ENCODE assay signal across 11 cellular contexts in the genomic region with DNA sequence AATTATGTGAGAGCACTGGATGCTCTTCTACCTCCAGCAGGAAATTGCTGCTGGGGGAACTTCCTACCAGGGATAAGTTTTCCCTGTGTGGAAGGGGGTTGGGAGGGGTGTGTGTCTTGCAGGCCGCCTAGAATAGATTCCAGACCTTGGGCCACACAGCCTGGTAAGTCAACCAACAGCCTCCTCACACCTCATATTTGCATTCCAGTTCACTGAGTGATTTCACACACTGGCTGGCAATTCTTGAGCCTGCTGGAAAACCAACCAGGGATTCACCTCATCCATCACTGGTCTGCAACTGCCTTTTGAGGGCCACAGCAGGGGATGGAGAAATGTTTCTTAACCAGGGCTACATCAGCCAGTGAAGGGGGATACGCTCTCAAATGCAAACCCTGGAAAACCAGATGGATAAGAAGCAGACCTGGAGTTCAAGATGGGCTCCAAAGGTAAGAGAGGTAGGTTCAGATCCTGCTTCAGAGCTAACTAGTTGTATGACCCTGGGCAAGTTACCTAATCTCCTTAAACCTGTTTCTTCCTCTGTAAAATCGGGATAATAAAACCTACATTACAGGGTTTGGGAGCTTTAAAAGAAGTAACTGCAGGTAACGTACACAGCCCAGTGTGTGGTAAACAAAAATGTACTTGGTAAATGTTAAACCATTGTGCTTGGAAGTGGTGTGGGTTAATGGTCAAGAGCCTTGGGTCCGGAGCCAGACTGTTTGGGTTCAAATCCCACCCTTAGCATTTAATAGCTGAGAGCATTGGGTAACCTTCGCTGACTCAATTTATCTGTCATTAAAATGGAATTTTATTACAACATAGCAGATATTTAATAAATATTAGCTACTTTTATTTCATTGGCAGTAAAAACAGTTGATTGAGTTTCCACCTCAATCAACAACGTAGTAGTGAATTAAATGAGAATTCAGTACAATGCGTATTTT. TPM values are rescaled to one million over a fixed set of nuclear protein-coding genes. Genes with fewer than 3 reads are reported as not detected.
DNase-seq lines count a peak whose midpoint lies in the region; ATAC-seq, FAIRE-seq and TF ChIP-seq lines count a peak whose summit lies in the region.
"Had no signal": no experiment of that assay in that cellular context is flagged by ENCODE, and none has a peak within 500 bp of the region (broad histone marks: within the 10 kb centered on the region; RNA-seq: fewer than 3 reads in every experiment).

No MANE protein-coding gene starts in this region.

- POLR2A ChIA-PET in OCI-LY7 (lab: Charles Lee), result no interaction called here

- peaks cover 0 to 21% (median 0%) of the 10 kb centered on the region in 45 donors for H3K27me3 ChIP-seq in dorsolateral prefrontal cortex
- no peaks in the 10 kb centered on the region for H3K27me3 ChIP-seq in lung (ENCODE audit: control insufficient read depth, insufficient read depth)

- no peak for DNase-seq in activated T-cell treated with anti-CD3 and anti-CD28 coated beads, Interleukin-2, amount 50 U/mL, for 24 hours
- DNase-seq in activated T-cell treated with anti-CD3 and anti-CD28 coated beads for 4 hours (no peak), dorsolateral prefrontal cortex (no peak), lung (ENCODE audit: low spot score) (no peak), urothelium cell line (ENCODE audit: low spot score) (peak; percentile 58), NCI-H748 (lab: John Stamatoyannopoulos, UW; ENCODE audit: unreplicated experiment) (no peak), OCI-LY7 (ENCODE audit: low spot score) (no peak)
- DNase-seq in activated T-cell treated with anti-CD3 and anti-CD28 coated beads, Interleukin-2, amount 50 U/mL, for 4 hours, result no peak

- 77 to 88% methylated on average over 8 of the region's 8 CpGs for WGBS in lung, 2 donors

- H3K27ac ChIP-seq in dorsolateral prefrontal cortex (peak overlapping the region in 7 of 59 donors; percentile 23 to 91 (median 85)), lung (ENCODE audit: low read depth in 1 of 2, low read length in 1 of 2) (peak overlapping the region; percentile 45 to 95), OCI-LY7 (ENCODE audit: low read depth, low read length, poor library complexity, severe bottlenecking) (no peak overlapping the region)

- CTCF ChIA-PET in OCI-LY7 (lab: Charles Lee; ENCODE audit: unreplicated experiment), result no interaction called here

- H3K4me3 Mint-ChIP-seq in activated T-cell treated with anti-CD3 and anti-CD28 coated beads, Interleukin-2, amount 50 U/mL, for 24 hours, result peak overlapping the region; percentile 78
- no peak overlapping the region for H3K4me3 Mint-ChIP-seq in activated T-cell treated with anti-CD3 and anti-CD28 coated beads, Interleukin-2, amount 50 U/mL, for 4 hours

- intact Hi-C loops in dorsolateral prefrontal cortex (cut with DNase I) (no loop called here), OCI-LY7 (cut with micrococcal nuclease; ENCODE audit: unreplicated experiment) (no loop called here)

- no peak overlapping the region for H3K27ac Mint-ChIP-seq in activated T-cell treated with anti-CD3 and anti-CD28 coated beads, Interleukin-2, amount 50 U/mL, for 24 hours

- H3K4me3 ChIP-seq in dorsolateral prefrontal cortex, result peak overlapping the region in 57 of 59 donors; percentile 25 to 90 (median 79)
- no peak overlapping the region for H3K4me3 ChIP-seq in lung
- H3K4me3 ChIP-seq in OCI-LY7 (ENCODE audit: low read depth, low read length, poor library complexity, severe bottlenecking), result no peak overlapping the region

- peaks cover 3% of the 10 kb centered on the region for H3K9me3 Mint-ChIP-seq in activated T-cell treated with anti-CD3 and anti-CD28 coated beads, Interleukin-2, amount 50 U/mL, for 24 hours
- H3K9me3 Mint-ChIP-seq in activated T-cell treated with anti-CD3 and anti-CD28 coated beads, Interleukin-2, amount 50 U/mL, for 4 hours, result peaks cover 3% of the 10 kb centered on the region
- H3K9me3 Mint-ChIP-seq: central memory CD8-positive, alpha-beta T cell had no signal

- H3K9me2 ChIP-seq in OCI-LY7 (ENCODE audit: insufficient read depth, low read length), result no peaks in the 10 kb centered on the region

- TF ChIP-seq CTCF in dorsolateral prefrontal cortex (IDR thresholded peaks at IDR 0.05 in 54 of 56, conservative IDR thresholded peaks at IDR 0.05 in 2 of 56; ENCODE audit: low read depth in 1 of 56, partially characterized antibody in 56 of 56) (no peak), lung (IDR thresholded peaks at IDR 0.05; ENCODE audit: control extremely low read depth, extremely low read depth) (no peak), OCI-LY7 (conservative IDR thresholded peaks at IDR 0.05; ENCODE audit: low read length) (no peak)

- peaks cover 9% of the 10 kb centered on the region for H3K4me1 Mint-ChIP-seq in activated T-cell treated with anti-CD3 and anti-CD28 coated beads, Interleukin-2, amount 50 U/mL, for 24 hours (ENCODE audit: low read depth)
- peaks cover 10% of the 10 kb centered on the region for H3K4me1 Mint-ChIP-seq in activated T-cell treated with anti-CD3 and anti-CD28 coated beads, Interleukin-2, amount 50 U/mL, for 4 hours (ENCODE audit: low read depth)
- H3K4me1 Mint-ChIP-seq: central memory CD8-positive, alpha-beta T cell had no signal

- peak; percentile 53 for FAIRE-seq in urothelium cell line (lab: Jason Lieb, UNC)
- FAIRE-seq: A204.1 had no signal

- no peak overlapping the region for H3K4me2 ChIP-seq in OCI-LY7 (ENCODE audit: low read length)

- no peaks in the 10 kb centered on the region for H3K79me2 ChIP-seq in OCI-LY7 (ENCODE audit: insufficient read depth, low read depth, low read length)

- peak; percentile 24 for ATAC-seq in lung (ENCODE audit: insufficient read depth, low FRiP score)
- no peak for ATAC-seq in activated T-cell treated with anti-CD3 and anti-CD28 coated beads, Interleukin-2, amount 50 U/mL, for 4 hours
- ATAC-seq: Panc1 had no signal

- BruUV-seq in OCI-LY7 (replicated peaks; lab: Mats Ljungman, UMichigan), result no TSS peak

- H3K36me3 ChIP-seq in lung (ENCODE audit: control insufficient read depth in 2 of 2, insufficient read depth in 2 of 2, low read length in 2 of 2) (peaks cover 0 to 3% of the 10 kb centered on the region in 2 donors), OCI-LY7 (ENCODE audit: insufficient read depth, low read length) (no peaks in the 10 kb centered on the region)

- H3K4me1 ChIP-seq in lung (ENCODE audit: control insufficient read depth in 2 of 2, insufficient read depth in 2 of 2, low read length in 2 of 2), result peaks cover 9 to 17% of the 10 kb centered on the region in 2 donors
- no peaks in the 10 kb centered on the region for H3K4me1 ChIP-seq in OCI-LY7 (ENCODE audit: insufficient read depth, low read length, poor library complexity, severe bottlenecking)

- no peak overlapping the region for H2AFZ ChIP-seq in OCI-LY7 (ENCODE audit: low read length)

- H3K27me3 Mint-ChIP-seq in activated T-cell treated with anti-CD3 and anti-CD28 coated beads, Interleukin-2, amount 50 U/mL, for 24 hours, result peaks cover 54% of the 10 kb centered on the region
- peaks cover 46% of the 10 kb centered on the region for H3K27me3 Mint-ChIP-seq in activated T-cell treated with anti-CD3 and anti-CD28 coated beads, Interleukin-2, amount 50 U/mL, for 4 hours (ENCODE audit: low read depth)

- no peaks in the 10 kb centered on the region for H3K9me3 ChIP-seq in lung (ENCODE audit: control insufficient read depth in 2 of 2, insufficient read depth in 1 of 2, low read length in 1 of 2)
- no peaks in the 10 kb centered on the region for H3K9me3 ChIP-seq in OCI-LY7 (ENCODE audit: low read length)

- no peaks in the 10 kb centered on the region for H3K36me3 Mint-ChIP-seq in activated T-cell treated with anti-CD3 and anti-CD28 coated beads, Interleukin-2, amount 50 U/mL, for 24 hours (ENCODE audit: low read depth)
- no peaks in the 10 kb centered on the region for H3K36me3 Mint-ChIP-seq in activated T-cell treated with anti-CD3 and anti-CD28 coated beads, Interleukin-2, amount 50 U/mL, for 4 hours (ENCODE audit: insufficient read depth)

- no peaks in the 10 kb centered on the region; the same call in 1 of the 2 replicates for H4K20me1 ChIP-seq in OCI-LY7 (ENCODE audit: insufficient read depth, low read length)

RNA-seq across cellular contexts. Expression of gene FSTL1, which starts 1.8 kb away (rescaled TPM):
- total RNA-seq in dorsolateral prefrontal cortex (100 to 1,000 TPM in 4 of 120 experiments, 10 to 100 TPM in 116; 27.6 to 130 (median 46.8) TPM), lung (100 to 1,000 TPM; 304 to 544 TPM), OCI-LY7 (2022) (0.74 and 0.79 TPM in 2 replicates)
- polyA plus RNA-seq in lung, result 10 to 100 TPM; 24.9 to 79.0 TPM
- total RNA-seq in activated T-cell treated with anti-CD3 and anti-CD28 coated beads, Interleukin-2, amount 50 U/mL, for 4 hours, result 1 to 10 TPM in 1 of 3 donors, under 1 TPM in 2; 0.58 to 1.2 (median 0.91) TPM
- total RNA-seq in OCI-LY7 (2014; rRNA removed; shearing (Covaris generic)), result 0.03 and 0.09 TPM in 2 replicates

Comparison
In these comparisons a context has a peak if more than half of its experiments do, and no peak if none do; other contexts are left out.
1. H3K4me3 ChIP-seq: peak in dorsolateral prefrontal cortex (57 of 59); none in lung (single experiment) and OCI-LY7 (single experiment).
2. RNA of gene FSTL1, which starts 1.8 kb away (total RNA-seq): 304 to 544 TPM in lung and 27.6 to 130 TPM in dorsolateral prefrontal cortex; 0.58 to 1.2 TPM in activated T-cell treated with anti-CD3 and anti-CD28 coated beads, Interleukin-2, amount 50 U/mL, for 4 hours and 0.03 to 0.79 TPM in OCI-LY7; every median in the first group is over 10 times any median in the second.